18 cellular contexts compared by ENCODE assay signal in the genomic region with DNA sequence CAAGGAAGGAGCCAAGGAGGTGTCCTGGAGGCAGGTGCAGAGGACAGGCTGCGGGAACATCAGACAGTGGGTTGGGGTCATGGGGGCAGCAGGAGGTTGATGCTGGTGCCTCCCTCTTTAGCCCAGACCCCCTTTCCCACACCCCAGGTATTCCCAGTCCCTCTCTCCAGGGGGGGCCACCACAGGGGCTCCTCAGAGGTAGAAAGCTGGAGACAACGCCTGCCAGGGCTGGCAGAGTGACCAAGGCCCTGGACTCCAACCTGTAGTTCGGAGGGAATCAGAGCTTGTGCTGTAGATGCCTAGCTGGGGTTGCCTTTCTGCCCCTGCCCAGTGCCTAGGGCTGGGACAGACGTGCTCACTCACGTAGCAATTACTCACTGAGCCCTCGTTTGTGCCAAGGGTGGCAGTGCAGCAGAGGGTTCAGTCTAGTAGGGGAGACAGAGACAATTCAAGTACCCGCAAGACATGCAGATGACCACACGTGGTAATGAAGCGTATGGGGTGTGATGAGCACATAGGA.
"Had no signal": no experiment of that assay in that cellular context is flagged by ENCODE, and none has a peak within 500 bp of the region (broad histone marks: within the 10 kb centered on the region; RNA-seq: fewer than 3 reads in every experiment).

No MANE protein-coding gene starts in this region.

- ATAC-seq: heart right ventricle; left ventricle myocardium superior; right cardiac atrium; stimulated activated naive CD8-positive, alpha-beta T cell treated with anti-CD3 and anti-CD28 coated beads, Interleukin-15, Interleukin-2, amounts not matched to agents 100 U/mL and 50 U/mL, for 24 hours; upper lobe of right lung had no signal

- H3K36me3 ChIP-seq: heart right ventricle, neutrophil, tibial nerve, upper lobe of right lung had no signal

- FAIRE-seq: colon, frontal cortex, islet of Langerhans had no signal

- H3K4me1 Mint-ChIP-seq: naive B cell had no signal

- H3K27ac ChIP-seq: heart right ventricle, neutrophil, tibial nerve, upper lobe of right lung had no signal

- DNase-seq: cerebellar nuclear complex; heart right ventricle; left ventricle myocardium superior; mesenchymal stem cell; midbrain; naive B cell; right cardiac atrium; stimulated activated CD4-positive, alpha-beta T cell treated with anti-CD3 and anti-CD28 coated beads, Interleukin-2, amount 100 ng/mL, for 48 hours; stimulated activated naive CD8-positive, alpha-beta T cell treated with anti-CD3 and anti-CD28 coated beads, Interleukin-15, Interleukin-2, amounts not matched to agents 100 U/mL and 50 U/mL, for 24 hours; upper lobe of right lung had no signal

- H3K4me1 ChIP-seq: heart right ventricle, tibial nerve, upper lobe of right lung had no signal

- H3K4me2 ChIP-seq: smooth muscle cell had no signal

- H3K4me3 Mint-ChIP-seq: naive B cell, nephron had no signal

- H3K9me3 ChIP-seq: neutrophil had no signal

- H3K4me3 ChIP-seq: heart right ventricle, lung, smooth muscle cell, tibial nerve, upper lobe of right lung had no signal

- H3K27ac Mint-ChIP-seq: nephron had no signal
